In the genomic region with DNA sequence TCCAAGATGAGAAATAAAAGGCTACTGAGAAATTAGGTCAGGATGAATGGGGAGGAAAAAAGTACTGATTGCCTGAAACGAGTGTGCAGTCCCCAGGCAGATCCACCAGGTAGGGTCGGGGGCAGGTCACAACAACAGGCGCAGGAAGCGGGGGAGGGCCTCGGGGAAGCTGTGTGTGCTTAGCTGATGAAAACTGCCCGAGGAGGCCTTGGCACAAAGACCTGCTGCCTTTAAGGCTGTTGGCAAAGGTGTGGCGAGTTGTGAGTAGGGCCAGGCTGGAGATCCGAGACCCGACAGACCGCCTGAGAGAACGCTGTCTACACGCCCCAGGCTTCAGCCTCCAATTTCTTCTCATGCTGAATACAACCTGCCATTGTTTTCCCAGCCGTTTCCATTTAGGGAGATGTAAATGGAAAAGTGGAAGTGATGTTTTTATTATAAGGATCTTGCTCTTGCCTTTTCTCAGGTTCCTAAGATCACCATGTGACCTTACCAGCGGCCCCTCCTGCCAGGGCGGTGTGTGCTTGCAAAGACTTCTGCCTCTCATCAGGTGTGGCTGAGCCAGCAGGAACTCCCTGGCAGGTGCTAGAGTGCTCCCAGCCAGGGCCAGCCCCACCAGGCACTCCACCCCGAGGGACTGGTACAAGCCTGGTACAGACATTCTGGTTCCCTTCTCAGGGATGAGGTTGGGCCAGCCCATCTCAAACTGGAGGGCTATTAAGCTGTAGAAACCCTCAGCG, we compare ENCODE assay signal across 12 cellular contexts.
A peak's percentile ranks its signal among the peaks of the same experiment; 100 is the strongest.
DNase-seq lines count a peak whose midpoint lies in the region; ATAC-seq, FAIRE-seq and TF ChIP-seq lines count a peak whose summit lies in the region.
"Had no signal": no experiment of that assay in that cellular context is flagged by ENCODE, and none has a peak within 500 bp of the region (broad histone marks: within the 10 kb centered on the region; RNA-seq: fewer than 3 reads in every experiment).

No MANE protein-coding gene starts in this region.

- no TSS peak for BruUV-seq in K562 (replicated peaks; lab: Mats Ljungman, UMichigan)

- H3K4me3 ChIP-seq in CD4-positive, CD25-positive, alpha-beta regulatory T cell (ENCODE audit: low read depth, low read length): no peak overlapping the region
- no peak overlapping the region for H3K4me3 ChIP-seq in K562
- H3K4me3 ChIP-seq: ovary had no signal

- in situ Hi-C loops in K562 (cut with MboI): no loop called here

- no peak overlapping the region for H2AFZ ChIP-seq in K562 (ENCODE audit: low read depth, low read length)

- H3K9me3 ChIP-seq in CD4-positive, CD25-positive, alpha-beta regulatory T cell (ENCODE audit: control insufficient read depth in 2 of 2, low read length in 2 of 2): no peaks in the 10 kb centered on the region
- H3K9me3 ChIP-seq in K562 (replicated peaks; ENCODE audit: control insufficient read depth, insufficient read depth, low read depth, low read length): no peaks in the 10 kb centered on the region
- H3K9me3 ChIP-seq: ovary had no signal

- H3K4me3 Mint-ChIP-seq in CD4-positive, CD25-positive, alpha-beta regulatory T cell: peak overlapping the region in 1 of 4 donors; percentile 14
- no peak overlapping the region for H3K4me3 Mint-ChIP-seq in mesothelial cell of epicardium
- H3K4me3 Mint-ChIP-seq: central memory CD8-positive, alpha-beta T cell had no signal

- H4K20me1 ChIP-seq in K562 (replicated peaks; ENCODE audit: control insufficient read depth, insufficient read depth, low read length): peaks cover 14% of the 10 kb centered on the region

- peak overlapping the region in 2 of 3 donors; percentile 71 to 76 for H3K27ac Mint-ChIP-seq in CD4-positive, CD25-positive, alpha-beta regulatory T cell
- H3K27ac Mint-ChIP-seq in mesothelial cell of epicardium: peak overlapping the region; percentile 89

- peaks cover 4% of the 10 kb centered on the region for H3K27me3 Mint-ChIP-seq in CD4-positive, CD25-positive, alpha-beta regulatory T cell
- H3K27me3 Mint-ChIP-seq in mesothelial cell of epicardium (ENCODE audit: low read depth): no peaks in the 10 kb centered on the region
- H3K27me3 Mint-ChIP-seq: central memory CD8-positive, alpha-beta T cell had no signal

- TF ChIP-seq CTCF in K562 (IDR thresholded peaks at IDR 0.05 in 2 of 3, conservative IDR thresholded peaks at IDR 0.05 in 1 of 3; ENCODE audit: insufficient read depth in 2 of 3, low read depth in 1 of 3, low read length in 3 of 3) (no peak), mesothelial cell of epicardium (IDR thresholded peaks at IDR 0.05; ENCODE audit: unreplicated experiment) (no peak)

- H3K27ac ChIP-seq in CD4-positive, CD25-positive, alpha-beta regulatory T cell (ENCODE audit: insufficient read depth, low read length, poor library complexity, severe bottlenecking): no peak overlapping the region
- no peak overlapping the region for H3K27ac ChIP-seq in K562 (ENCODE audit: extremely low read depth, low read depth, low read length)
- H3K27ac ChIP-seq: ovary had no signal

- no peaks in the 10 kb centered on the region for H3K9me3 Mint-ChIP-seq in CD4-positive, CD25-positive, alpha-beta regulatory T cell
- no peaks in the 10 kb centered on the region for H3K9me3 Mint-ChIP-seq in mesothelial cell of epicardium
- H3K9me3 Mint-ChIP-seq: central memory CD8-positive, alpha-beta T cell had no signal

- no peaks in the 10 kb centered on the region for H3K27me3 ChIP-seq in CD4-positive, CD25-positive, alpha-beta regulatory T cell (ENCODE audit: control insufficient read depth, insufficient read depth, low read length)
- no peaks in the 10 kb centered on the region for H3K27me3 ChIP-seq in K562 (ENCODE audit: control insufficient read depth in 2 of 2, insufficient read depth in 2 of 2, low read length in 2 of 2)
- H3K27me3 ChIP-seq: ovary had no signal

- peak in 1 of 2 donors; percentile 78 for ATAC-seq in CD4-positive, CD25-positive, alpha-beta regulatory T cell (ENCODE audit: low read depth in 2 of 2)
- peak; percentile 54 for ATAC-seq in K562
- ATAC-seq in HG03457 (IDR thresholded peaks at IDR 0.05; ENCODE audit: unreplicated experiment): no peak
- ATAC-seq in GM21619 (IDR thresholded peaks at IDR 0.05; ENCODE audit: unreplicated experiment): no peak
- no peak for ATAC-seq in GM21360 (IDR thresholded peaks at IDR 0.05; ENCODE audit: unreplicated experiment)
- ATAC-seq in HG03442 (IDR thresholded peaks at IDR 0.05; ENCODE audit: unreplicated experiment): no peak

- H3K36me3 ChIP-seq in CD4-positive, CD25-positive, alpha-beta regulatory T cell (ENCODE audit: control insufficient read depth, insufficient read depth, low read length): no peaks in the 10 kb centered on the region
- H3K36me3 ChIP-seq in K562 (ENCODE audit: control insufficient read depth, insufficient read depth, low read length): peaks cover 29% of the 10 kb centered on the region; the same call in 2 of the 3 replicates
- H3K36me3 ChIP-seq: ovary had no signal

- POLR2A ChIA-PET in K562 (lab: Yijun Ruan, JAX): no interaction called here

- no peak for TF ChIP-seq EP300 in K562 (IDR thresholded peaks at IDR 0.05; ENCODE audit: low read length)

- no peaks in the 10 kb centered on the region for H3K4me1 ChIP-seq in CD4-positive, CD25-positive, alpha-beta regulatory T cell (ENCODE audit: control insufficient read depth, insufficient read depth, low read length, poor library complexity, severe bottlenecking)
- peaks cover 0 to 7% of the 10 kb centered on the region in 2 experiments; a peak in 2 of 5 replicates for H3K4me1 ChIP-seq in K562 (replicated peaks in 1 of 2; ENCODE audit: control insufficient read depth in 2 of 2, insufficient read depth in 2 of 2, low read length in 2 of 2)

- peak in 1 of 3 donors; percentile 22 for DNase-seq in CD4-positive, CD25-positive, alpha-beta regulatory T cell
- peak; percentile 49 to 89 (median 79) for DNase-seq in NCI-H1417 (lab: John Stamatoyannopoulos, UW)
- DNase-seq in K562 (ENCODE audit: extremely low read depth in 1 of 4, low spot score in 3 of 4): no peak
- no peak for DNase-seq in mesothelial cell of epicardium (ENCODE audit: low spot score in 2 of 2, unreplicated experiment in 2 of 2)
- DNase-seq: activated CD4-positive, CD25-positive, alpha-beta regulatory T cell treated with anti-CD3 and anti-CD28 coated beads, Interleukin-2, amount 50 U/mL, for 72 hours; NCI-H226; ovary had no signal

- CTCF ChIA-PET in K562 (lab: Yijun Ruan, JAX; ENCODE audit: low intra/inter-chr PET ratio): no interaction called here

- H3K4me2 ChIP-seq in K562 (ENCODE audit: insufficient read depth, low read length): no peak overlapping the region

- no peak for TF ChIP-seq POLR2A in K562 (conservative IDR thresholded peaks at IDR 0.05)

- no peak for TF ChIP-seq RAD21 in K562 (CRISPR knock-in tag; conservative IDR thresholded peaks at IDR 0.05 in 1 of 2, IDR thresholded peaks at IDR 0.05 in 1 of 2)

- intact Hi-C loops in K562 (cut with micrococcal nuclease): loop anchor here (1.0 kb wide), 1 partner anchor 26 kb away; no protein-coding TSS in a partner anchor

- peaks cover 10% of the 10 kb centered on the region for H3K9me1 ChIP-seq in K562 (ENCODE audit: control insufficient read depth, insufficient read depth, low read length)

- WGBS in K562 (ENCODE audit: insufficient coverage, low coverage, missing lambda C conversion rate): 59% methylated on average over 17 of the region's 17 CpGs

- H3K79me2 ChIP-seq in K562 (ENCODE audit: control insufficient read depth, insufficient read depth, low read length): no peaks in the 10 kb centered on the region

- H3K36me3 Mint-ChIP-seq in CD4-positive, CD25-positive, alpha-beta regulatory T cell: no peaks in the 10 kb centered on the region
- peaks cover 10% of the 10 kb centered on the region for H3K36me3 Mint-ChIP-seq in mesothelial cell of epicardium

- H3K9ac ChIP-seq in K562 (ENCODE audit: insufficient read depth in 1 of 2, low read depth in 2 of 2, low read length in 2 of 2): peak overlapping the region in 1 of 2 experiments; percentile 11; a peak in 1 of 4 replicates

- H3K4me1 Mint-ChIP-seq in CD4-positive, CD25-positive, alpha-beta regulatory T cell: peaks cover 0 to 13% (median 0%) of the 10 kb centered on the region in 4 donors
- H3K4me1 Mint-ChIP-seq in mesothelial cell of epicardium: peaks cover 55% of the 10 kb centered on the region

- FAIRE-seq in K562 (lab: Jason Lieb, UNC): no peak

TF ChIP-seq in K562, 482 proteins besides CTCF, POLR2A, EP300 and RAD21:
- no peak for TF ChIP-seq SRSF9 (IDR thresholded peaks at IDR 0.05; ENCODE audit: borderline replicate concordance, low read depth, low read length)
- TF ChIP-seq ZNF830 (CRISPR knock-in tag; IDR thresholded peaks at IDR 0.05): no peak
- TF ChIP-seq, protein P1, sequence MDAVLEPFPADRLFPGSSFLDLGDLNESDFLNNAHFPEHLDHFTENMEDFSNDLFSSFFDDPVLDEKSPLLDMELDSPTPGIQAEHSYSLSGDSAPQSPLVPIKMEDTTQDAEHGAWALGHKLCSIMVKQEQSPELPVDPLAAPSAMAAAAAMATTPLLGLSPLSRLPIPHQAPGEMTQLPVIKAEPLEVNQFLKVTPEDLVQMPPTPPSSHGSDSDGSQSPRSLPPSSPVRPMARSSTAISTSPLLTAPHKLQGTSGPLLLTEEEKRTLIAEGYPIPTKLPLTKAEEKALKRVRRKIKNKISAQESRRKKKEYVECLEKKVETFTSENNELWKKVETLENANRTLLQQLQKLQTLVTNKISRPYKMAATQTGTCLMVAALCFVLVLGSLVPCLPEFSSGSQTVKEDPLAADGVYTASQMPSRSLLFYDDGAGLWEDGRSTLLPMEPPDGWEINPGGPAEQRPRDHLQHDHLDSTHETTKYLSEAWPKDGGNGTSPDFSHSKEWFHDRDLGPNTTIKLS (IDR thresholded peaks at IDR 0.05; ENCODE audit: borderline replicate concordance, low read depth): no peak
TF ChIP-seq in K562: peak in this region for 0.

Comparison
In these comparisons a context has a peak if more than half of its experiments do, and no peak if none do; other contexts are left out.
1. DNase-seq: peak in NCI-H1417 (3 of 3); none in K562 (0 of 4) and mesothelial cell of epicardium (0 of 2).